Comparison of ENCODE assay signal across 16 cellular contexts in genomic region chr6:11851405-11851804, GRCh38.
DNase-seq lines count a peak whose midpoint lies in the region; ATAC-seq, FAIRE-seq and TF ChIP-seq lines count a peak whose summit lies in the region.
"Had no signal": no experiment of that assay in that cellular context is flagged by ENCODE, and none has a peak within 500 bp of the region (broad histone marks: within the 10 kb centered on the region; RNA-seq: fewer than 3 reads in every experiment).

No MANE protein-coding gene starts in this region.

- intact Hi-C loops in natural killer cell (cut with micrococcal nuclease): no loop called here

- POLR2A ChIA-PET in A549 (lab: Yijun Ruan, JAX): no interaction called here

- no peak overlapping the region for H3K4me3 ChIP-seq in A549
- H3K4me3 ChIP-seq: testis had no signal

- peak; percentile 49 to 59; a peak in 4 of 6 replicates for ATAC-seq in A549
- ATAC-seq in natural killer cell: no peak
- ATAC-seq: activated CD8-positive, alpha-beta T cell treated with anti-CD3 and anti-CD28 coated beads for 36 hours; activated naive CD8-positive, alpha-beta T cell treated with anti-CD3 and anti-CD28 coated beads, Interleukin-2, amount 50 U/mL, for 24 hours had no signal

- H3K4me1 Mint-ChIP-seq in endothelial cell (ENCODE audit: unreplicated experiment) (no peaks in the 10 kb centered on the region), natural killer cell (no peaks in the 10 kb centered on the region)

- no peak for TF ChIP-seq CTCF in A549 (IDR thresholded peaks at IDR 0.05)
- no peak for TF ChIP-seq CTCF in endothelial cell (IDR thresholded peaks at IDR 0.05; ENCODE audit: unreplicated experiment)
- no peak for TF ChIP-seq CTCF in natural killer cell (IDR thresholded peaks at IDR 0.05)

- H3K36me3 Mint-ChIP-seq in endothelial cell (ENCODE audit: low read depth, unreplicated experiment): no peaks in the 10 kb centered on the region
- no peaks in the 10 kb centered on the region for H3K36me3 Mint-ChIP-seq in natural killer cell

- WGBS in A549 (ENCODE audit: missing lambda C conversion rate): 36% methylated on average over 3 of the region's 4 CpGs

- H3K9me3 Mint-ChIP-seq in endothelial cell (ENCODE audit: unreplicated experiment) (no peaks in the 10 kb centered on the region), natural killer cell (no peaks in the 10 kb centered on the region)
- H3K9me3 Mint-ChIP-seq: activated CD8-positive, alpha-beta T cell treated with anti-CD3 and anti-CD28 coated beads for 36 hours had no signal

- no peak for TF ChIP-seq EP300 in A549 (IDR thresholded peaks at IDR 0.05)

- no peak for TF ChIP-seq RAD21 in A549 (conservative IDR thresholded peaks at IDR 0.05 in 1 of 2, IDR thresholded peaks at IDR 0.05 in 1 of 2)

- peaks cover 8% of the 10 kb centered on the region; the same call in 2 of the 3 replicates for H3K9me3 ChIP-seq in A549
- H3K9me3 ChIP-seq: BE2C, testis had no signal

- peaks cover 16% of the 10 kb centered on the region; the same call in 2 of the 3 replicates for H3K4me1 ChIP-seq in A549
- H3K4me1 ChIP-seq: BE2C, testis had no signal

- DNase-seq in A549 (ENCODE audit: low read depth in 1 of 2, low spot score in 1 of 2) (peak in 1 of 2 experiments; percentile 38), GOT3 (lab: John Stamatoyannopoulos, UW) (peak; percentile 78), RPMI8226 (peak; percentile 45), hepatic stellate cell (ENCODE audit: low spot score) (peak; percentile 21), endothelial cell (ENCODE audit: low spot score) (no peak), NOMO-1 treated with DMSO at 0.1 percent for 48 hours (lab: John Stamatoyannopoulos, UW; ENCODE audit: unreplicated experiment) (no peak), globus pallidus (ENCODE audit: low spot score) (no peak), natural killer cell (no peak)
- DNase-seq: activated CD8-positive, alpha-beta T cell treated with anti-CD3 and anti-CD28 coated beads for 36 hours; activated naive CD8-positive, alpha-beta T cell treated with anti-CD3 and anti-CD28 coated beads, Interleukin-2, amount 50 U/mL, for 24 hours; BE2C; Kasumi-1; NCI-H524; stimulated activated CD4-positive, alpha-beta T cell treated with anti-CD3 and anti-CD28 coated beads, Interleukin-4, amount 100 ng/mL, for 24 hours; testis had no signal

- H3K27me3 Mint-ChIP-seq in endothelial cell (ENCODE audit: unreplicated experiment) (no peaks in the 10 kb centered on the region), natural killer cell (ENCODE audit: low read depth in 2 of 2) (peaks cover 5 to 9% of the 10 kb centered on the region in 2 donors)
- H3K27me3 Mint-ChIP-seq: activated CD8-positive, alpha-beta T cell treated with anti-CD3 and anti-CD28 coated beads for 36 hours had no signal

- H3K4me2 ChIP-seq in A549: no peak overlapping the region

- no peak for TF ChIP-seq POLR2A in A549 (IDR thresholded peaks at IDR 0.05; ENCODE audit: low read length)

- CTCF ChIA-PET in A549 (lab: Yijun Ruan, JAX): no interaction called here

- H3K27ac Mint-ChIP-seq in endothelial cell (ENCODE audit: unreplicated experiment) (no peak overlapping the region), natural killer cell (no peak overlapping the region)
- H3K27ac Mint-ChIP-seq: activated CD8-positive, alpha-beta T cell treated with anti-CD3 and anti-CD28 coated beads for 36 hours; activated naive CD8-positive, alpha-beta T cell treated with anti-CD3 and anti-CD28 coated beads, Interleukin-2, amount 50 U/mL, for 24 hours had no signal

- H3K4me3 Mint-ChIP-seq in endothelial cell (ENCODE audit: unreplicated experiment): no peak overlapping the region
- no peak overlapping the region for H3K4me3 Mint-ChIP-seq in natural killer cell
- H3K4me3 Mint-ChIP-seq: activated CD8-positive, alpha-beta T cell treated with anti-CD3 and anti-CD28 coated beads for 36 hours; activated naive CD8-positive, alpha-beta T cell treated with anti-CD3 and anti-CD28 coated beads, Interleukin-2, amount 50 U/mL, for 24 hours had no signal

- H3K27ac ChIP-seq in A549: no peak overlapping the region
- H3K27ac ChIP-seq: testis had no signal

- FAIRE-seq in A549 (lab: Jason Lieb, UNC): no peak
- FAIRE-seq: endothelial cell of umbilical vein had no signal

TF ChIP-seq in A549, 52 proteins besides CTCF, POLR2A, EP300 and RAD21:
- TF ChIP-seq CHD4 (IDR thresholded peaks at IDR 0.05; ENCODE audit: borderline replicate concordance) (no peak), MAZ (IDR thresholded peaks at IDR 0.05; ENCODE audit: borderline replicate concordance, low read depth, low read length) (no peak), BCL3 (IDR thresholded peaks at IDR 0.05) (no peak), FOXS1 (CRISPR knock-in tag; IDR thresholded peaks at IDR 0.05) (no peak), ELK1 (IDR thresholded peaks at IDR 0.05; ENCODE audit: low read depth, low read length) (no peak), NPAS2 (CRISPR knock-in tag; IDR thresholded peaks at IDR 0.05; ENCODE audit: borderline replicate concordance) (no peak), RCOR1 (IDR thresholded peaks at IDR 0.05; ENCODE audit: low read depth, low read length) (no peak), GATA3 (IDR thresholded peaks at IDR 0.05; ENCODE audit: borderline replicate concordance) (no peak), HES2 (IDR thresholded peaks at IDR 0.05) (no peak), FOSL2 (IDR thresholded peaks at IDR 0.05) (no peak), FOSL2 (CRISPR knock-in tag; IDR thresholded peaks at IDR 0.05) (no peak), SREBF2 (IDR thresholded peaks at IDR 0.05) (no peak), HOXB13 (CRISPR knock-in tag; IDR thresholded peaks at IDR 0.05; ENCODE audit: low read depth) (no peak), JUN (IDR thresholded peaks at IDR 0.05) (no peak), ZNF302 (CRISPR knock-in tag; IDR thresholded peaks at IDR 0.05) (no peak), EHMT2 (IDR thresholded peaks at IDR 0.05; ENCODE audit: low read depth) (no peak)
- TF ChIP-seq, protein P1, sequence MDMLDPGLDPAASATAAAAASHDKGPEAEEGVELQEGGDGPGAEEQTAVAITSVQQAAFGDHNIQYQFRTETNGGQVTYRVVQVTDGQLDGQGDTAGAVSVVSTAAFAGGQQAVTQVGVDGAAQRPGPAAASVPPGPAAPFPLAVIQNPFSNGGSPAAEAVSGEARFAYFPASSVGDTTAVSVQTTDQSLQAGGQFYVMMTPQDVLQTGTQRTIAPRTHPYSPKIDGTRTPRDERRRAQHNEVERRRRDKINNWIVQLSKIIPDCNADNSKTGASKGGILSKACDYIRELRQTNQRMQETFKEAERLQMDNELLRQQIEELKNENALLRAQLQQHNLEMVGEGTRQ (IDR thresholded peaks at IDR 0.05): no peak

Comparison
In these comparisons a context has a peak if more than half of its experiments do, and no peak if none do; other contexts are left out.
1. ATAC-seq: peak in A549 (2 of 2); none in natural killer cell (0 of 3).
2. DNase-seq: peak in GOT3 (single experiment), RPMI8226 (single experiment) and hepatic stellate cell (single experiment); none in endothelial cell (single experiment), NOMO-1 treated with DMSO at 0.1 percent for 48 hours (single experiment), globus pallidus (single experiment) and natural killer cell (single experiment).